Comparison of ENCODE assay signal across 22 cellular contexts in the genomic region with DNA sequence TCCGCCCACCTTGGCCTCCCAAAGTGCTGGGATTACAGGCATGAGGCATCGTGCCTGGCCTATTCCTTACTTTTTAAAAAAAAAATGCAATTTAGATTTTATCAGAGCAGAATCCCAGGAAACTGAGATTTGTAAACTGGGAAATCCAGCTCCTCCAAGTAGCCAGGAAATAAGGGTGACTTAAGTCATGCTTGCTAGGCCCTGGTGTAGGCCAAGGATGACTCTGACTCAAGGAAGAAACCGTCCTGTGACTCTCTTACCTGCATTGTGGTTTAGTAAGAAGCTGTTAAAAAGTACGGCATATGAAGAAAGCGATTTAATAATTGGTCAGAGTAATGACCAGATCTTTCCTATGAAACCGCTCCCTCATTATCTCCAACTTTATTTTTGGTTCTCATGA.
"Had no signal": no experiment of that assay in that cellular context is flagged by ENCODE, and none has a peak within 500 bp of the region (broad histone marks: within the 10 kb centered on the region; RNA-seq: fewer than 3 reads in every experiment).

No MANE protein-coding gene starts in this region.

- H3K79me2 ChIP-seq: hepatocyte had no signal

- H3K27ac Mint-ChIP-seq: activated CD4-positive, alpha-beta T cell treated with anti-CD3 and anti-CD28 coated beads, Interleukin-2, amount 10 ng/mL, durations not matched to agents 7 days and 5 days; activated CD8-positive, alpha-beta T cell treated with anti-CD3 and anti-CD28 coated beads for 36 hours; activated naive CD8-positive, alpha-beta T cell treated with anti-CD3 and anti-CD28 coated beads, Interleukin-2, amount 50 U/mL, for 24 hours; natural killer cell had no signal

- H3K27me3 Mint-ChIP-seq: activated CD4-positive, alpha-beta T cell treated with anti-CD3 and anti-CD28 coated beads, Interleukin-2, amount 10 ng/mL, durations not matched to agents 7 days and 5 days; activated CD8-positive, alpha-beta memory T cell treated with anti-CD3 and anti-CD28 coated beads, Interleukin-2, amount 10 ng/mL, durations not matched to agents 7 days and 5 days; activated CD8-positive, alpha-beta T cell treated with anti-CD3 and anti-CD28 coated beads for 36 hours; activated naive CD8-positive, alpha-beta T cell treated with anti-CD3 and anti-CD28 coated beads, Interleukin-2, amount 50 U/mL, for 24 hours had no signal

- DNase-seq: activated CD4-positive, alpha-beta T cell treated with anti-CD3 and anti-CD28 coated beads, Interleukin-2, amount 10 ng/mL, durations not matched to agents 7 days and 5 days; activated CD4-positive, CD25-positive, alpha-beta regulatory T cell treated with anti-CD3 and anti-CD28 coated beads, Interleukin-2, amount 50 U/mL, for 72 hours; activated CD8-positive, alpha-beta memory T cell treated with anti-CD3 and anti-CD28 coated beads, Interleukin-2, amount 10 ng/mL, durations not matched to agents 7 days and 5 days; activated CD8-positive, alpha-beta T cell treated with anti-CD3 and anti-CD28 coated beads for 36 hours; activated gamma-delta T cell; activated naive CD4-positive, alpha-beta T cell treated with anti-CD3 and anti-CD28 coated beads, Interleukin-2, amount 50 U/mL, for 16 hours; activated naive CD8-positive, alpha-beta T cell treated with anti-CD3 and anti-CD28 coated beads, Interleukin-2, amount 50 U/mL, for 24 hours; activated T-cell treated with anti-CD3 and anti-CD28 coated beads for 4 hours; cortex of kidney; erythroblast; foreskin fibroblast; glutamatergic neuron; left ventricle myocardium superior; mammary epithelial cell; midbrain; natural killer cell; ovary; stimulated activated CD4-positive, alpha-beta T cell treated with anti-CD3 and anti-CD28 coated beads, Interleukin-4, amount 100 ng/mL, for 24 hours; stimulated activated naive CD4-positive, alpha-beta T cell treated with Interleukin-2 at 50 U/mL for 16 hours; upper lobe of right lung had no signal

- H3K9me3 Mint-ChIP-seq: activated CD4-positive, alpha-beta T cell treated with anti-CD3 and anti-CD28 coated beads, Interleukin-2, amount 10 ng/mL, durations not matched to agents 7 days and 5 days; activated CD8-positive, alpha-beta T cell treated with anti-CD3 and anti-CD28 coated beads for 36 hours; activated naive CD8-positive, alpha-beta T cell treated with anti-CD3 and anti-CD28 coated beads, Interleukin-2, amount 50 U/mL, for 24 hours; natural killer cell had no signal

- H3K4me1 ChIP-seq: prostate gland, upper lobe of right lung had no signal

- H3K27me3 ChIP-seq: hepatocyte, ovary, upper lobe of right lung had no signal

- H3K36me3 Mint-ChIP-seq: natural killer cell had no signal

- H3K9me3 ChIP-seq: ovary, prostate gland, upper lobe of right lung had no signal

- H3K4me3 Mint-ChIP-seq: activated CD4-positive, alpha-beta T cell treated with anti-CD3 and anti-CD28 coated beads, Interleukin-2, amount 10 ng/mL, durations not matched to agents 7 days and 5 days; activated CD8-positive, alpha-beta memory T cell treated with anti-CD3 and anti-CD28 coated beads, Interleukin-2, amount 10 ng/mL, durations not matched to agents 7 days and 5 days; activated CD8-positive, alpha-beta T cell treated with anti-CD3 and anti-CD28 coated beads for 36 hours; activated naive CD8-positive, alpha-beta T cell treated with anti-CD3 and anti-CD28 coated beads, Interleukin-2, amount 50 U/mL, for 24 hours; natural killer cell had no signal

- H2AFZ ChIP-seq: hepatocyte had no signal

- ATAC-seq: activated CD8-positive, alpha-beta memory T cell treated with anti-CD3 and anti-CD28 coated beads, Interleukin-2, amount 10 ng/mL, durations not matched to agents 7 days and 5 days; activated CD8-positive, alpha-beta T cell treated with anti-CD3 and anti-CD28 coated beads for 36 hours; activated naive CD8-positive, alpha-beta T cell treated with anti-CD3 and anti-CD28 coated beads, Interleukin-2, amount 50 U/mL, for 24 hours; left ventricle myocardium superior; natural killer cell; upper lobe of right lung had no signal

- H3K4me3 ChIP-seq: hepatocyte, ovary, prostate gland, upper lobe of right lung had no signal

- H3K27ac ChIP-seq: hepatocyte, ovary, prostate gland, upper lobe of right lung had no signal

- H3K4me2 ChIP-seq: hepatocyte had no signal

- H3K36me3 ChIP-seq: ovary, prostate gland, upper lobe of right lung had no signal
